Comparison of ENCODE assay signal across 1 cellular context in genomic region chr19:42897729-42898128, GRCh38.
A peak's percentile ranks its signal among the peaks of the same experiment; 100 is the strongest.
TF ChIP-seq lines count a peak whose summit lies in the region.

No MANE protein-coding gene starts in this region.

TF ChIP-seq in A549, 52 proteins besides CTCF, POLR2A, EP300 and RAD21:
- TF ChIP-seq CEBPB (IDR thresholded peaks at IDR 0.05) (peak; percentile 25 to 60; a peak in 3 of 4 replicates), JUNB (IDR thresholded peaks at IDR 0.05) (0 out of 2 replicates have a peak, but pooled peaks have one; percentile 26), MAX (IDR thresholded peaks at IDR 0.05) (0 out of 2 replicates have a peak, but pooled peaks have one; percentile 41), FOSL2 (IDR thresholded peaks at IDR 0.05) (peak; percentile 39), FOSL2 (CRISPR knock-in tag; IDR thresholded peaks at IDR 0.05) (peak; percentile 86)
